Comparison of ENCODE assay signal across 1 cellular context in the genomic region with DNA sequence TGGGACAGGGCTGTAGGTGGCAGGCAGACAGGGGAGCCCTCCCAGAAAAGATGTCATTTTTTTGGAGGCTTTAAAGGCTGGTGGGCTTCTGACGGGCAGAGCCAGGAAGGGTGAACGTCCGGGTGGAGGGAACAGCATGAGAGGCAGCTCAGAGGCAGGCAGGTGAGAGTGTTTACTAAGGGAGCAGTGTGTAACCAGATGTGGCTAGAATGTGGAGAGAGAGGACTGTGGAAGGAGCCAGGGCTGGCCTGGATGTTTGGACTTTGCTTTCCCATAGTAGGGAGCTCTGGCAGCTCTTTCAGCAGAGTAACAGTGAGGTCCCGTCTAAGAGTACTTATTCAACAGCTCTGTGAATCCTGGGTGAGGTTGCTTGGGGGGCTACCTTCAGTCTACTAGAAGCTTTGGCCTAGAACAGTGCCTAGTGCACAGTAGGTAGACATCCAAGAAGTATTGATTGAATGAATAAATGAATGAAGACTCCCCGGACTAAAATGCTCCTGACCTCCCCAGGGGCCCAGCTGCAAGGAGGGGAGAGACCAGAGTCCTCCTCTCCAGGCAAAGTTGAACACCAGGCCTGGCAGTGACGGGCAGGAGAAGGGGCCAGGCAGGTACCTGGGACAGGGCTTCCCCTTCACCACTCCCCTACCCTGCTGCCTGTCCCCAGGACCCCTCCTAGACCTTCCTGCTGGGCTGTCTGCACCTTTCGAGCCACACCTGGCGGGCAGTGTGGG.
TF ChIP-seq lines count a peak whose summit lies in the region.

No MANE protein-coding gene starts in this region.

TF ChIP-seq in HepG2, 621 proteins besides CTCF, POLR2A, EP300 and RAD21 (continued from another document and continues in another):
- TF ChIP-seq, protein P1, sequence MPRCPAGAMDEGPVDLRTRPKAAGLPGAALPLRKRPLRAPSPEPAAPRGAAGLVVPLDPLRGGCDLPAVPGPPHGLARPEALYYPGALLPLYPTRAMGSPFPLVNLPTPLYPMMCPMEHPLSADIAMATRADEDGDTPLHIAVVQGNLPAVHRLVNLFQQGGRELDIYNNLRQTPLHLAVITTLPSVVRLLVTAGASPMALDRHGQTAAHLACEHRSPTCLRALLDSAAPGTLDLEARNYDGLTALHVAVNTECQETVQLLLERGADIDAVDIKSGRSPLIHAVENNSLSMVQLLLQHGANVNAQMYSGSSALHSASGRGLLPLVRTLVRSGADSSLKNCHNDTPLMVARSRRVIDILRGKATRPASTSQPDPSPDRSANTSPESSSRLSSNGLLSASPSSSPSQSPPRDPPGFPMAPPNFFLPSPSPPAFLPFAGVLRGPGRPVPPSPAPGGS (CRISPR knock-in tag; IDR thresholded peaks at IDR 0.05) = no peak
- TF ChIP-seq ZNF678 (CRISPR knock-in tag; IDR thresholded peaks at IDR 0.05) = no peak
- TF ChIP-seq PHF20 (CRISPR knock-in tag; IDR thresholded peaks at IDR 0.05) = no peak
- peak; percentile 77 for TF ChIP-seq BHLHE40 (IDR thresholded peaks at IDR 0.05; ENCODE audit: low read length)
- TF ChIP-seq RARG (CRISPR knock-in tag; IDR thresholded peaks at IDR 0.05; ENCODE audit: low read depth) = no peak
- TF ChIP-seq, protein P2, sequence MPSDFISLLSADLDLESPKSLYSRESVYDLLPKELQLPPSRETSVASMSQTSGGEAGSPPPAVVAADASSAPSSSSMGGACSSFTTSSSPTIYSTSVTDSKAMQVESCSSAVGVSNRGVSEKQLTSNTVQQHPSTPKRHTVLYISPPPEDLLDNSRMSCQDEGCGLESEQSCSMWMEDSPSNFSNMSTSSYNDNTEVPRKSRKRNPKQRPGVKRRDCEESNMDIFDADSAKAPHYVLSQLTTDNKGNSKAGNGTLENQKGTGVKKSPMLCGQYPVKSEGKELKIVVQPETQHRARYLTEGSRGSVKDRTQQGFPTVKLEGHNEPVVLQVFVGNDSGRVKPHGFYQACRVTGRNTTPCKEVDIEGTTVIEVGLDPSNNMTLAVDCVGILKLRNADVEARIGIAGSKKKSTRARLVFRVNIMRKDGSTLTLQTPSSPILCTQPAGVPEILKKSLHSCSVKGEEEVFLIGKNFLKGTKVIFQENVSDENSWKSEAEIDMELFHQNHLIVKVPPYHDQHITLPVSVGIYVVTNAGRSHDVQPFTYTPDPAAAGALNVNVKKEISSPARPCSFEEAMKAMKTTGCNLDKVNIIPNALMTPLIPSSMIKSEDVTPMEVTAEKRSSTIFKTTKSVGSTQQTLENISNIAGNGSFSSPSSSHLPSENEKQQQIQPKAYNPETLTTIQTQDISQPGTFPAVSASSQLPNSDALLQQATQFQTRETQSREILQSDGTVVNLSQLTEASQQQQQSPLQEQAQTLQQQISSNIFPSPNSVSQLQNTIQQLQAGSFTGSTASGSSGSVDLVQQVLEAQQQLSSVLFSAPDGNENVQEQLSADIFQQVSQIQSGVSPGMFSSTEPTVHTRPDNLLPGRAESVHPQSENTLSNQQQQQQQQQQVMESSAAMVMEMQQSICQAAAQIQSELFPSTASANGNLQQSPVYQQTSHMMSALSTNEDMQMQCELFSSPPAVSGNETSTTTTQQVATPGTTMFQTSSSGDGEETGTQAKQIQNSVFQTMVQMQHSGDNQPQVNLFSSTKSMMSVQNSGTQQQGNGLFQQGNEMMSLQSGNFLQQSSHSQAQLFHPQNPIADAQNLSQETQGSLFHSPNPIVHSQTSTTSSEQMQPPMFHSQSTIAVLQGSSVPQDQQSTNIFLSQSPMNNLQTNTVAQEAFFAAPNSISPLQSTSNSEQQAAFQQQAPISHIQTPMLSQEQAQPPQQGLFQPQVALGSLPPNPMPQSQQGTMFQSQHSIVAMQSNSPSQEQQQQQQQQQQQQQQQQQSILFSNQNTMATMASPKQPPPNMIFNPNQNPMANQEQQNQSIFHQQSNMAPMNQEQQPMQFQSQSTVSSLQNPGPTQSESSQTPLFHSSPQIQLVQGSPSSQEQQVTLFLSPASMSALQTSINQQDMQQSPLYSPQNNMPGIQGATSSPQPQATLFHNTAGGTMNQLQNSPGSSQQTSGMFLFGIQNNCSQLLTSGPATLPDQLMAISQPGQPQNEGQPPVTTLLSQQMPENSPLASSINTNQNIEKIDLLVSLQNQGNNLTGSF (CRISPR knock-in tag; IDR thresholded peaks at IDR 0.05) = no peak
- no peak for TF ChIP-seq KLF15 (CRISPR knock-in tag; IDR thresholded peaks at IDR 0.05; ENCODE audit: borderline replicate concordance)
- no peak for TF ChIP-seq ZNF577 (CRISPR knock-in tag; IDR thresholded peaks at IDR 0.05; ENCODE audit: borderline replicate concordance, low read depth)
- no peak for TF ChIP-seq SRSF4 (IDR thresholded peaks at IDR 0.05; ENCODE audit: low read depth, low read length, poor library complexity, severe bottlenecking)
- 0 out of 2 replicates have a peak, but pooled peaks have one; percentile 26 for TF ChIP-seq CBFB (CRISPR knock-in tag; IDR thresholded peaks at IDR 0.05)
- TF ChIP-seq, protein P3, sequence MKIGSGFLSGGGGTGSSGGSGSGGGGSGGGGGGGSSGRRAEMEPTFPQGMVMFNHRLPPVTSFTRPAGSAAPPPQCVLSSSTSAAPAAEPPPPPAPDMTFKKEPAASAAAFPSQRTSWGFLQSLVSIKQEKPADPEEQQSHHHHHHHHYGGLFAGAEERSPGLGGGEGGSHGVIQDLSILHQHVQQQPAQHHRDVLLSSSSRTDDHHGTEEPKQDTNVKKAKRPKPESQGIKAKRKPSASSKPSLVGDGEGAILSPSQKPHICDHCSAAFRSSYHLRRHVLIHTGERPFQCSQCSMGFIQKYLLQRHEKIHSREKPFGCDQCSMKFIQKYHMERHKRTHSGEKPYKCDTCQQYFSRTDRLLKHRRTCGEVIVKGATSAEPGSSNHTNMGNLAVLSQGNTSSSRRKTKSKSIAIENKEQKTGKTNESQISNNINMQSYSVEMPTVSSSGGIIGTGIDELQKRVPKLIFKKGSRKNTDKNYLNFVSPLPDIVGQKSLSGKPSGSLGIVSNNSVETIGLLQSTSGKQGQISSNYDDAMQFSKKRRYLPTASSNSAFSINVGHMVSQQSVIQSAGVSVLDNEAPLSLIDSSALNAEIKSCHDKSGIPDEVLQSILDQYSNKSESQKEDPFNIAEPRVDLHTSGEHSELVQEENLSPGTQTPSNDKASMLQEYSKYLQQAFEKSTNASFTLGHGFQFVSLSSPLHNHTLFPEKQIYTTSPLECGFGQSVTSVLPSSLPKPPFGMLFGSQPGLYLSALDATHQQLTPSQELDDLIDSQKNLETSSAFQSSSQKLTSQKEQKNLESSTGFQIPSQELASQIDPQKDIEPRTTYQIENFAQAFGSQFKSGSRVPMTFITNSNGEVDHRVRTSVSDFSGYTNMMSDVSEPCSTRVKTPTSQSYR (CRISPR knock-in tag; IDR thresholded peaks at IDR 0.05; ENCODE audit: borderline replicate concordance) = 0 out of 2 replicates have a peak, but pooled peaks have one; percentile 25
- no peak for TF ChIP-seq MIXL1 (CRISPR knock-in tag; IDR thresholded peaks at IDR 0.05)
- no peak for TF ChIP-seq ZNF550 (CRISPR knock-in tag; IDR thresholded peaks at IDR 0.05; ENCODE audit: borderline replicate concordance)
- TF ChIP-seq, protein P4, sequence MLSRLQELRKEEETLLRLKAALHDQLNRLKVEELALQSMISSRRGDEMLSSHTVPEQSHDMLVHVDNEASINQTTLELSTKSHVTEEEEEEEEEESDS (CRISPR knock-in tag; IDR thresholded peaks at IDR 0.05; ENCODE audit: borderline replicate concordance) = no peak
- no peak for TF ChIP-seq ZNF24 (IDR thresholded peaks at IDR 0.05)
- TF ChIP-seq RCOR2 (CRISPR knock-in tag; IDR thresholded peaks at IDR 0.05) = peak; percentile 85; the same call in 1 of the 2 replicates
- 0 out of 2 replicates have a peak, but pooled peaks have one; percentile 20 for TF ChIP-seq HDAC1 (CRISPR knock-in tag; IDR thresholded peaks at IDR 0.05)
- TF ChIP-seq ZNF451 (CRISPR knock-in tag; IDR thresholded peaks at IDR 0.05) = no peak
- TF ChIP-seq, protein P5, sequence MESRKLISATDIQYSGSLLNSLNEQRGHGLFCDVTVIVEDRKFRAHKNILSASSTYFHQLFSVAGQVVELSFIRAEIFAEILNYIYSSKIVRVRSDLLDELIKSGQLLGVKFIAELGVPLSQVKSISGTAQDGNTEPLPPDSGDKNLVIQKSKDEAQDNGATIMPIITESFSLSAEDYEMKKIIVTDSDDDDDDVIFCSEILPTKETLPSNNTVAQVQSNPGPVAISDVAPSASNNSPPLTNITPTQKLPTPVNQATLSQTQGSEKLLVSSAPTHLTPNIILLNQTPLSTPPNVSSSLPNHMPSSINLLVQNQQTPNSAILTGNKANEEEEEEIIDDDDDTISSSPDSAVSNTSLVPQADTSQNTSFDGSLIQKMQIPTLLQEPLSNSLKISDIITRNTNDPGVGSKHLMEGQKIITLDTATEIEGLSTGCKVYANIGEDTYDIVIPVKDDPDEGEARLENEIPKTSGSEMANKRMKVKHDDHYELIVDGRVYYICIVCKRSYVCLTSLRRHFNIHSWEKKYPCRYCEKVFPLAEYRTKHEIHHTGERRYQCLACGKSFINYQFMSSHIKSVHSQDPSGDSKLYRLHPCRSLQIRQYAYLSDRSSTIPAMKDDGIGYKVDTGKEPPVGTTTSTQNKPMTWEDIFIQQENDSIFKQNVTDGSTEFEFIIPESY (CRISPR knock-in tag; IDR thresholded peaks at IDR 0.05) = peak; percentile 48; the same call in 1 of the 2 replicates
- TF ChIP-seq SAP130 (CRISPR knock-in tag; IDR thresholded peaks at IDR 0.05; ENCODE audit: low read depth) = no peak; the same call in 1 of the 2 replicates
- TF ChIP-seq, protein P6, sequence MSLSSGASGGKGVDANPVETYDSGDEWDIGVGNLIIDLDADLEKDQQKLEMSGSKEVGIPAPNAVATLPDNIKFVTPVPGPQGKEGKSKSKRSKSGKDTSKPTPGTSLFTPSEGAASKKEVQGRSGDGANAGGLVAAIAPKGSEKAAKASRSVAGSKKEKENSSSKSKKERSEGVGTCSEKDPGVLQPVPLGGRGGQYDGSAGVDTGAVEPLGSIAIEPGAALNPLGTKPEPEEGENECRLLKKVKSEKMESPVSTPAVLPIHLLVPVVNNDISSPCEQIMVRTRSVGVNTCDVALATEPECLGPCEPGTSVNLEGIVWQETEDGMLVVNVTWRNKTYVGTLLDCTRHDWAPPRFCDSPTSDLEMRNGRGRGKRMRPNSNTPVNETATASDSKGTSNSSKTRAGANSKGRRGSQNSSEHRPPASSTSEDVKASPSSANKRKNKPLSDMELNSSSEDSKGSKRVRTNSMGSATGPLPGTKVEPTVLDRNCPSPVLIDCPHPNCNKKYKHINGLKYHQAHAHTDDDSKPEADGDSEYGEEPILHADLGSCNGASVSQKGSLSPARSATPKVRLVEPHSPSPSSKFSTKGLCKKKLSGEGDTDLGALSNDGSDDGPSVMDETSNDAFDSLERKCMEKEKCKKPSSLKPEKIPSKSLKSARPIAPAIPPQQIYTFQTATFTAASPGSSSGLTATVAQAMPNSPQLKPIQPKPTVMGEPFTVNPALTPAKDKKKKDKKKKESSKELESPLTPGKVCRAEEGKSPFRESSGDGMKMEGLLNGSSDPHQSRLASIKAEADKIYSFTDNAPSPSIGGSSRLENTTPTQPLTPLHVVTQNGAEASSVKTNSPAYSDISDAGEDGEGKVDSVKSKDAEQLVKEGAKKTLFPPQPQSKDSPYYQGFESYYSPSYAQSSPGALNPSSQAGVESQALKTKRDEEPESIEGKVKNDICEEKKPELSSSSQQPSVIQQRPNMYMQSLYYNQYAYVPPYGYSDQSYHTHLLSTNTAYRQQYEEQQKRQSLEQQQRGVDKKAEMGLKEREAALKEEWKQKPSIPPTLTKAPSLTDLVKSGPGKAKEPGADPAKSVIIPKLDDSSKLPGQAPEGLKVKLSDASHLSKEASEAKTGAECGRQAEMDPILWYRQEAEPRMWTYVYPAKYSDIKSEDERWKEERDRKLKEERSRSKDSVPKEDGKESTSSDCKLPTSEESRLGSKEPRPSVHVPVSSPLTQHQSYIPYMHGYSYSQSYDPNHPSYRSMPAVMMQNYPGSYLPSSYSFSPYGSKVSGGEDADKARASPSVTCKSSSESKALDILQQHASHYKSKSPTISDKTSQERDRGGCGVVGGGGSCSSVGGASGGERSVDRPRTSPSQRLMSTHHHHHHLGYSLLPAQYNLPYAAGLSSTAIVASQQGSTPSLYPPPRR (CRISPR knock-in tag; IDR thresholded peaks at IDR 0.05; ENCODE audit: borderline replicate concordance) = no peak
- TF ChIP-seq, protein P7, sequence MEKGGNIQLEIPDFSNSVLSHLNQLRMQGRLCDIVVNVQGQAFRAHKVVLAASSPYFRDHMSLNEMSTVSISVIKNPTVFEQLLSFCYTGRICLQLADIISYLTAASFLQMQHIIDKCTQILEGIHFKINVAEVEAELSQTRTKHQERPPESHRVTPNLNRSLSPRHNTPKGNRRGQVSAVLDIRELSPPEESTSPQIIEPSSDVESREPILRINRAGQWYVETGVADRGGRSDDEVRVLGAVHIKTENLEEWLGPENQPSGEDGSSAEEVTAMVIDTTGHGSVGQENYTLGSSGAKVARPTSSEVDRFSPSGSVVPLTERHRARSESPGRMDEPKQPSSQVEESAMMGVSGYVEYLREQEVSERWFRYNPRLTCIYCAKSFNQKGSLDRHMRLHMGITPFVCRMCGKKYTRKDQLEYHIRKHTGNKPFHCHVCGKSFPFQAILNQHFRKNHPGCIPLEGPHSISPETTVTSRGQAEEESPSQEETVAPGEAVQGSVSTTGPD (CRISPR knock-in tag; IDR thresholded peaks at IDR 0.05) = 0 out of 2 replicates have a peak, but pooled peaks have one; percentile 52
- TF ChIP-seq, protein P8, sequence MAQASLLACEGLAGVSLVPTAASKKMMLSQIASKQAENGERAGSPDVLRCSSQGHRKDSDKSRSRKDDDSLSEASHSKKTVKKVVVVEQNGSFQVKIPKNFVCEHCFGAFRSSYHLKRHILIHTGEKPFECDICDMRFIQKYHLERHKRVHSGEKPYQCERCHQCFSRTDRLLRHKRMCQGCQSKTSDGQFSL (CRISPR knock-in tag; IDR thresholded peaks at IDR 0.05) = no peak
- no peak for TF ChIP-seq ZFP82 (CRISPR knock-in tag; IDR thresholded peaks at IDR 0.05; ENCODE audit: borderline replicate concordance)
- TF ChIP-seq, protein P9, sequence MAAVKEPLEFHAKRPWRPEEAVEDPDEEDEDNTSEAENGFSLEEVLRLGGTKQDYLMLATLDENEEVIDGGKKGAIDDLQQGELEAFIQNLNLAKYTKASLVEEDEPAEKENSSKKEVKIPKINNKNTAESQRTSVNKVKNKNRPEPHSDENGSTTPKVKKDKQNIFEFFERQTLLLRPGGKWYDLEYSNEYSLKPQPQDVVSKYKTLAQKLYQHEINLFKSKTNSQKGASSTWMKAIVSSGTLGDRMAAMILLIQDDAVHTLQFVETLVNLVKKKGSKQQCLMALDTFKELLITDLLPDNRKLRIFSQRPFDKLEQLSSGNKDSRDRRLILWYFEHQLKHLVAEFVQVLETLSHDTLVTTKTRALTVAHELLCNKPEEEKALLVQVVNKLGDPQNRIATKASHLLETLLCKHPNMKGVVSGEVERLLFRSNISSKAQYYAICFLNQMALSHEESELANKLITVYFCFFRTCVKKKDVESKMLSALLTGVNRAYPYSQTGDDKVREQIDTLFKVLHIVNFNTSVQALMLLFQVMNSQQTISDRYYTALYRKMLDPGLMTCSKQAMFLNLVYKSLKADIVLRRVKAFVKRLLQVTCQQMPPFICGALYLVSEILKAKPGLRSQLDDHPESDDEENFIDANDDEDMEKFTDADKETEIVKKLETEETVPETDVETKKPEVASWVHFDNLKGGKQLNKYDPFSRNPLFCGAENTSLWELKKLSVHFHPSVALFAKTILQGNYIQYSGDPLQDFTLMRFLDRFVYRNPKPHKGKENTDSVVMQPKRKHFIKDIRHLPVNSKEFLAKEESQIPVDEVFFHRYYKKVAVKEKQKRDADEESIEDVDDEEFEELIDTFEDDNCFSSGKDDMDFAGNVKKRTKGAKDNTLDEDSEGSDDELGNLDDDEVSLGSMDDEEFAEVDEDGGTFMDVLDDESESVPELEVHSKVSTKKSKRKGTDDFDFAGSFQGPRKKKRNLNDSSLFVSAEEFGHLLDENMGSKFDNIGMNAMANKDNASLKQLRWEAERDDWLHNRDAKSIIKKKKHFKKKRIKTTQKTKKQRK (IDR thresholded peaks at IDR 0.05; ENCODE audit: low read length) = no peak
- TF ChIP-seq, protein P10, sequence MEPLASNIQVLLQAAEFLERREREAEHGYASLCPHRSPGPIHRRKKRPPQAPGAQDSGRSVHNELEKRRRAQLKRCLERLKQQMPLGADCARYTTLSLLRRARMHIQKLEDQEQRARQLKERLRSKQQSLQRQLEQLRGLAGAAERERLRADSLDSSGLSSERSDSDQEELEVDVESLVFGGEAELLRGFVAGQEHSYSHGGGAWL (CRISPR knock-in tag; IDR thresholded peaks at IDR 0.05) = no peak
- no peak for TF ChIP-seq RAD51 (IDR thresholded peaks at IDR 0.05; ENCODE audit: borderline replicate concordance)
